ENCODE assay signal across 20 cellular contexts in genomic region chr1:88562991-88563390, GRCh38.
"Had no signal": no experiment of that assay in that cellular context is flagged by ENCODE, and none has a peak within 500 bp of the region (broad histone marks: within the 10 kb centered on the region; RNA-seq: fewer than 3 reads in every experiment).

No MANE protein-coding gene starts in this region.

- DNase-seq: Kasumi-1, MV-4-11, NCI-H1048, NCI-H1105, NCI-H1436, NCI-H187, NCI-H2029, NCI-H2081 treated with DMSO at 0.1 percent for 48 hours, NCI-H524 treated with DMSO at 0.1 percent for 48 hours, SHP77 treated with DMSO at 0.1 percent for 48 hours, SJCRH30, T-helper 1 cell, T-helper 17 cell had no signal

- H3K27ac ChIP-seq: HL-60, KMS-11, RWPE1, SJCRH30 had no signal

- H3K36me3 ChIP-seq: SJCRH30 had no signal

- H3K4me1 Mint-ChIP-seq: IgD-negative memory B cell, T-helper 17 cell had no signal

- H3K27ac Mint-ChIP-seq: IgD-negative memory B cell, T-helper 17 cell had no signal

- H3K4me3 ChIP-seq: K562, SJCRH30 had no signal

- H3K4me1 ChIP-seq: SJCRH30 had no signal

- ATAC-seq: K562, Panc1, SK-N-SH treated with all-trans-retinoic acid at 6 μM for 48 hours, T-helper 17 cell had no signal

- H3K9me3 Mint-ChIP-seq: IgD-negative memory B cell had no signal

- H3K4me3 Mint-ChIP-seq: IgD-negative memory B cell, T-helper 17 cell had no signal

- H3K4me2 ChIP-seq: KMS-11 had no signal
